16 cellular contexts compared by ENCODE assay signal in genomic region chr5:57783693-57784092, GRCh38.
DNase-seq lines count a peak whose midpoint lies in the region; ATAC-seq and TF ChIP-seq lines count a peak whose summit lies in the region.
"Had no signal": no experiment of that assay in that cellular context is flagged by ENCODE, and none has a peak within 500 bp of the region (broad histone marks: within the 10 kb centered on the region; RNA-seq: fewer than 3 reads in every experiment).

No MANE protein-coding gene starts in this region.

- TF ChIP-seq CTCF in BJ (IDR thresholded peaks at IDR 0.05; ENCODE audit: insufficient read depth, low read depth, low read length) = no peak
- no peak for TF ChIP-seq CTCF in RWPE2 (IDR thresholded peaks at IDR 0.05; ENCODE audit: poor library complexity, severe bottlenecking)
- TF ChIP-seq CTCF in sigmoid colon (IDR thresholded peaks at IDR 0.05) = no peak
- no peak for TF ChIP-seq CTCF in upper lobe of left lung (IDR thresholded peaks at IDR 0.05)

- CTCF ChIA-PET in BJ (lab: Yijun Ruan, JAX) = interaction anchor here (1.4 to 1.5 kb wide), 2 partner anchors 10 to 677 kb away, joined by 3 to 6 read pairs; no protein-coding TSS in a partner anchor

- no peak for DNase-seq in BJ (ENCODE audit: low read depth)
- no peak for DNase-seq in RWPE2 (ENCODE audit: low spot score)
- peak; percentile 65 for DNase-seq in fibroblast of gingiva (ENCODE audit: low read depth)
- no peak for DNase-seq in sigmoid colon
- DNase-seq in SK-N-DZ (ENCODE audit: low spot score) = no peak
- DNase-seq in activated CD8-positive, alpha-beta memory T cell treated with anti-CD3 and anti-CD28 coated beads for 24 hours = no peak
- DNase-seq in upper lobe of left lung = no peak
- DNase-seq: activated CD4-positive, CD25-positive, alpha-beta regulatory T cell treated with anti-CD3 and anti-CD28 coated beads, Interleukin-2, amount 50 U/mL, for 72 hours; activated CD8-positive, alpha-beta memory T cell treated with anti-CD3 and anti-CD28 coated beads, Interleukin-2, amount 50 U/mL, for 4 hours; activated naive CD4-positive, alpha-beta T cell treated with anti-CD3 and anti-CD28 coated beads for 36 hours; Calu3; kidney glomerular epithelial cell; NCI-H1930; stimulated activated CD4-positive, alpha-beta T cell treated with anti-CD3 and anti-CD28 coated beads, Interleukin-2, amount 100 ng/mL, for 48 hours; thyroid gland had no signal

- no peak for ATAC-seq in RWPE2 (ENCODE audit: low read depth)
- ATAC-seq in GM21723 (IDR thresholded peaks at IDR 0.05; ENCODE audit: unreplicated experiment) = no peak
- no peak for ATAC-seq in upper lobe of left lung (ENCODE audit: low FRiP score in 2 of 2)

- TF ChIP-seq POLR2A in sigmoid colon (IDR thresholded peaks at IDR 0.05) = no peak
- no peak for TF ChIP-seq POLR2A in upper lobe of left lung (IDR thresholded peaks at IDR 0.05)

- H3K4me1 ChIP-seq in RWPE2 (ENCODE audit: insufficient read depth, poor library complexity, severe bottlenecking) (peaks cover 18% of the 10 kb centered on the region), sigmoid colon (peaks cover 0 to 8% (median 3%) of the 10 kb centered on the region in 4 donors), upper lobe of left lung (peaks cover 8 to 26% (median 15%) of the 10 kb centered on the region in 4 donors)

- H3K27ac ChIP-seq in RWPE2 (ENCODE audit: poor library complexity, severe bottlenecking) (no peak overlapping the region), sigmoid colon (no peak overlapping the region), upper lobe of left lung (peak overlapping the region in 2 of 4 donors; percentile 2 to 62)

- POLR2A ChIA-PET in BJ (lab: Charles Lee) = no interaction called here

- intact Hi-C loops in sigmoid colon (cut with DNase I) = no loop called here

- WGBS in sigmoid colon, 2 donors = 20 to 45% methylated on average over 2 of the region's 2 CpGs
- 10 to 48% methylated on average over 2 of the region's 2 CpGs for WGBS in upper lobe of left lung, 2 donors

- no peaks in the 10 kb centered on the region for H3K9me3 ChIP-seq in RWPE2 (ENCODE audit: severe bottlenecking)
- H3K9me3 ChIP-seq in sigmoid colon = no peaks in the 10 kb centered on the region
- no peaks in the 10 kb centered on the region for H3K9me3 ChIP-seq in upper lobe of left lung
- H3K9me3 ChIP-seq: thyroid gland had no signal

- H3K36me3 ChIP-seq in BJ (ENCODE audit: control insufficient read depth, insufficient read depth, low read length) (no peaks in the 10 kb centered on the region), RWPE2 (ENCODE audit: low read depth) (no peaks in the 10 kb centered on the region), sigmoid colon (no peaks in the 10 kb centered on the region), upper lobe of left lung (no peaks in the 10 kb centered on the region)
- H3K36me3 ChIP-seq: thyroid gland had no signal

- H3K27me3 ChIP-seq in BJ (ENCODE audit: control insufficient read depth, insufficient read depth, low read length) (no peaks in the 10 kb centered on the region), RWPE2 (ENCODE audit: insufficient read depth, poor library complexity, severe bottlenecking) (no peaks in the 10 kb centered on the region), sigmoid colon (no peaks in the 10 kb centered on the region), upper lobe of left lung (no peaks in the 10 kb centered on the region)
- H3K27me3 ChIP-seq: thyroid gland had no signal

- TF ChIP-seq EP300 in sigmoid colon (IDR thresholded peaks at IDR 0.05) = no peak
- TF ChIP-seq EP300 in upper lobe of left lung (IDR thresholded peaks at IDR 0.05) = no peak

- 0 out of 2 replicates have a peak overlapping the region, but pooled peaks have one; percentile 9 for H3K4me3 ChIP-seq in BJ (ENCODE audit: low read depth, low read length)
- H3K4me3 ChIP-seq in RWPE2 (ENCODE audit: severe bottlenecking) = peak overlapping the region; percentile 13
- peak overlapping the region in 3 of 4 donors; percentile 10 to 15 (median 14) for H3K4me3 ChIP-seq in sigmoid colon
- H3K4me3 ChIP-seq in upper lobe of left lung = peak overlapping the region in 2 of 4 donors; percentile 13 to 20
